ENCODE assay signal across 8 cellular contexts in genomic region chr16:82263456-82264159, GRCh38.
DNase-seq lines count a peak whose midpoint lies in the region; ATAC-seq and TF ChIP-seq lines count a peak whose summit lies in the region.

No MANE protein-coding gene starts in this region.

- intact Hi-C loops in PC-3 (cut with micrococcal nuclease) (loop anchor here (1.0 to 10.0 kb wide), 3 partner anchors 81 to 951 kb away; no protein-coding TSS in a partner anchor), tibial artery (cut with DNase I; ENCODE audit: low total_unique reads) (loop anchor here (5.0 to 10.0 kb wide), 3 partner anchors 79 to 319 kb away; no protein-coding TSS in a partner anchor)

- no peaks in the 10 kb centered on the region for H3K9me2 ChIP-seq in PC-3 (replicated peaks; ENCODE audit: low read length)

- H3K27ac Mint-ChIP-seq in activated T-cell treated with anti-CD3 and anti-CD28 coated beads, Interleukin-2, amount 50 U/mL, for 72 hours, result no peak overlapping the region

- no peaks in the 10 kb centered on the region for H3F3A ChIP-seq in PC-3 (ENCODE audit: low read length, unreplicated experiment)

- H3K27ac ChIP-seq in PC-3 (ENCODE audit: low read length), result no peak overlapping the region
- H3K27ac ChIP-seq in tibial artery, result peak overlapping the region; percentile 47 to 48

- H3K36me3 ChIP-seq in PC-3 (ENCODE audit: low read depth, low read length) (no peaks in the 10 kb centered on the region; the same call in 1 of the 2 replicates), tibial artery (no peaks in the 10 kb centered on the region)

- H3K4me3 ChIP-seq in PC-3 (ENCODE audit: low read length), result no peak overlapping the region
- H3K4me3 ChIP-seq in fibroblast of the aortic adventitia (ENCODE audit: low read depth, low read length), result no peak overlapping the region
- no peak overlapping the region for H3K4me3 ChIP-seq in tibial artery

- no peak overlapping the region for H3K9ac ChIP-seq in PC-3 (ENCODE audit: low read length)

- BruUV-seq in PC-3 (replicated peaks; lab: Mats Ljungman, UMichigan), result no TSS peak

- H3K4me2 ChIP-seq in PC-3 (ENCODE audit: low read length), result no peak overlapping the region

- peaks cover 31% of the 10 kb centered on the region for H3K27me3 ChIP-seq in PC-3 (ENCODE audit: low read length)
- no peaks in the 10 kb centered on the region for H3K27me3 ChIP-seq in tibial artery

- peaks cover 10 to 12% of the 10 kb centered on the region in 2 donors for H3K36me3 Mint-ChIP-seq in activated T-cell treated with anti-CD3 and anti-CD28 coated beads, Interleukin-2, amount 50 U/mL, for 72 hours (ENCODE audit: insufficient read depth in 2 of 2)

- ATAC-seq in HG03064 (IDR thresholded peaks at IDR 0.05; ENCODE audit: low read depth, unreplicated experiment), result peak; percentile 73
- ATAC-seq in PC-3, result peak; percentile 80
- peak; percentile 58 to 70 for ATAC-seq in activated T-cell treated with anti-CD3 and anti-CD28 coated beads, Interleukin-2, amount 50 U/mL, for 72 hours (replicated peaks in 1 of 2)

- H3K27me3 Mint-ChIP-seq in activated T-cell treated with anti-CD3 and anti-CD28 coated beads, Interleukin-2, amount 50 U/mL, for 72 hours (ENCODE audit: low read depth), result peaks cover 69% of the 10 kb centered on the region

- TF ChIP-seq CTCF in PC-3 (conservative IDR thresholded peaks at IDR 0.05; ENCODE audit: low read depth, low read length), result peak; percentile 87
- peak; percentile 96 for TF ChIP-seq CTCF in fibroblast of the aortic adventitia (IDR thresholded peaks at IDR 0.05; ENCODE audit: insufficient read depth, low read length)
- peak; percentile 88 to 95 for TF ChIP-seq CTCF in tibial artery (IDR thresholded peaks at IDR 0.05)

- no peaks in the 10 kb centered on the region for H3K4me1 ChIP-seq in PC-3 (ENCODE audit: insufficient read depth, low read length)
- peaks cover 0 to 25% (median 12%) of the 10 kb centered on the region in 4 donors for H3K4me1 ChIP-seq in tibial artery

- H2AFZ ChIP-seq in PC-3 (ENCODE audit: low read length), result no peak overlapping the region

- no peaks in the 10 kb centered on the region for H3K4me1 Mint-ChIP-seq in activated T-cell treated with anti-CD3 and anti-CD28 coated beads, Interleukin-2, amount 50 U/mL, for 72 hours (ENCODE audit: low read depth)

- H3K9me3 Mint-ChIP-seq in activated T-cell treated with anti-CD3 and anti-CD28 coated beads, Interleukin-2, amount 50 U/mL, for 72 hours, result peaks cover 12 to 17% of the 10 kb centered on the region in 2 donors

- H4K20me1 ChIP-seq in PC-3 (ENCODE audit: low read length), result no peaks in the 10 kb centered on the region

- CTCF ChIA-PET in PC-3 (lab: Charles Lee), result interaction anchor here (1.1 kb wide), 1 partner anchor 80 kb away, joined by 8 read pairs; no protein-coding TSS in a partner anchor

- H3K9me3 ChIP-seq in PC-3 (ENCODE audit: low read length), result no peaks in the 10 kb centered on the region
- no peaks in the 10 kb centered on the region for H3K9me3 ChIP-seq in tibial artery

- no peaks in the 10 kb centered on the region for H3K79me2 ChIP-seq in PC-3 (ENCODE audit: low read length)

- DNase-seq in NCI-H2107 treated with DMSO at 0.1 percent for 48 hours (lab: John Stamatoyannopoulos, UW; ENCODE audit: unreplicated experiment), result peak; percentile 10
- DNase-seq in NCI-H2107 (lab: John Stamatoyannopoulos, UW), result no peak
- DNase-seq in PC-3, result peak; percentile 63
- DNase-seq in activated T-cell treated with anti-CD3 and anti-CD28 coated beads, Interleukin-2, amount 50 U/mL, for 72 hours, result peak; percentile 42 to 61
- DNase-seq in fibroblast of the aortic adventitia (ENCODE audit: low read depth), result peak; percentile 68
- DNase-seq in nucleus accumbens (lab: John Stamatoyannopoulos, UW), result peak in 49 of 56 donors; percentile 3 to 85 (median 35)
- peak; percentile 50 to 77 for DNase-seq in tibial artery

- no peak overlapping the region for H3K4me3 Mint-ChIP-seq in activated T-cell treated with anti-CD3 and anti-CD28 coated beads, Interleukin-2, amount 50 U/mL, for 72 hours

- POLR2A ChIA-PET in PC-3 (lab: Charles Lee; ENCODE audit: unreplicated experiment), result no interaction called here
